In genomic region chr11:65310756-65311155, GRCh38 we compare ENCODE assay signal across 1 cellular context.
TF ChIP-seq lines count a peak whose summit lies in the region.

No MANE protein-coding gene starts in this region.

TF ChIP-seq in IMR-90, 13 proteins besides CTCF, POLR2A, EP300 and RAD21 (continued from another document):
- TF ChIP-seq CHD1 (IDR thresholded peaks at IDR 0.05; ENCODE audit: low read depth, low read length) (no peak), MXI1 (IDR thresholded peaks at IDR 0.05; ENCODE audit: borderline replicate concordance, low read depth, low read length) (no peak), MAZ (IDR thresholded peaks at IDR 0.05; ENCODE audit: borderline replicate concordance, low read depth, low read length) (no peak), NFE2L2 (IDR thresholded peaks at IDR 0.05; ENCODE audit: low read depth, low read length) (no peak), RFX5 (IDR thresholded peaks at IDR 0.05; ENCODE audit: low read depth, low read length) (no peak), BHLHE40 (IDR thresholded peaks at IDR 0.05; ENCODE audit: low read depth, low read length) (no peak)
- TF ChIP-seq, protein P1, sequence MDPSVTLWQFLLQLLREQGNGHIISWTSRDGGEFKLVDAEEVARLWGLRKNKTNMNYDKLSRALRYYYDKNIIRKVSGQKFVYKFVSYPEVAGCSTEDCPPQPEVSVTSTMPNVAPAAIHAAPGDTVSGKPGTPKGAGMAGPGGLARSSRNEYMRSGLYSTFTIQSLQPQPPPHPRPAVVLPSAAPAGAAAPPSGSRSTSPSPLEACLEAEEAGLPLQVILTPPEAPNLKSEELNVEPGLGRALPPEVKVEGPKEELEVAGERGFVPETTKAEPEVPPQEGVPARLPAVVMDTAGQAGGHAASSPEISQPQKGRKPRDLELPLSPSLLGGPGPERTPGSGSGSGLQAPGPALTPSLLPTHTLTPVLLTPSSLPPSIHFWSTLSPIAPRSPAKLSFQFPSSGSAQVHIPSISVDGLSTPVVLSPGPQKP (IDR thresholded peaks at IDR 0.05; ENCODE audit: borderline replicate concordance, low read depth, low read length) = no peak
TF ChIP-seq in IMR-90: peak in this region for 0.
